In the genomic region with DNA sequence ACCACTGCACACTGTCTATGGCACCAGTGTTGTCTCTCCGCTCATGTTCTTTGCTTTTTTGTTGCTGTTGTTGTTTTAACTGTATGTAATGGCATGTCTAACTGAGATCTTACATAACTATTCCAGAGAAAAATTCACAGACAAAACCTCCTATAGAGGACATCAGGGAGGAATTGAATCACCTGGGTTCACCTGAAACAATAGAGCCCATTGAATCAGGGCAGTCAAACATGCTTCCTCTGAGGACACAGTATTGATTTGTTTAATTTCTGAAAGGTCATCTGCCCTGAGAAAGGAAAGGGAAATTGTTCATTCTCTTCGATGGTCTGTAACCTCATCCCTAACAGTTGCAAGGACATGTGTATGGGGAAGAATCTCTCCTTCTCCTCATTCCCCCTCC, we compare ENCODE assay signal across 13 cellular contexts.
DNase-seq lines count a peak whose midpoint lies in the region; ATAC-seq and TF ChIP-seq lines count a peak whose summit lies in the region.
"Had no signal": no experiment of that assay in that cellular context is flagged by ENCODE, and none has a peak within 500 bp of the region (broad histone marks: within the 10 kb centered on the region; RNA-seq: fewer than 3 reads in every experiment).

No MANE protein-coding gene starts in this region.

- intact Hi-C loops in activated CD4-positive, alpha-beta memory T cell treated with anti-CD3 and anti-CD28 coated beads for 36 hours (cut with micrococcal nuclease) = no loop called here

- peaks cover 5% of the 10 kb centered on the region for H3K9me3 Mint-ChIP-seq in WTC11
- H3K9me3 Mint-ChIP-seq in activated CD4-positive, alpha-beta memory T cell treated with anti-CD3 and anti-CD28 coated beads for 36 hours = no peaks in the 10 kb centered on the region
- H3K9me3 Mint-ChIP-seq: CD8-positive, alpha-beta T cell had no signal

- H3K36me3 Mint-ChIP-seq in WTC11 = no peaks in the 10 kb centered on the region
- H3K36me3 Mint-ChIP-seq in activated CD4-positive, alpha-beta memory T cell treated with anti-CD3 and anti-CD28 coated beads for 36 hours = no peaks in the 10 kb centered on the region
- H3K36me3 Mint-ChIP-seq: CD14-positive monocyte; CD8-positive, alpha-beta T cell had no signal

- no peak for ATAC-seq in WTC11
- ATAC-seq: CD8-positive, alpha-beta T cell had no signal

- POLR2A ChIA-PET in WTC11 (lab: Charles Lee) = no interaction called here
- POLR2A ChIA-PET in activated CD4-positive, alpha-beta memory T cell treated with anti-CD3 and anti-CD28 coated beads for 36 hours (lab: Charles Lee) = no interaction called here

- peak; percentile 22 to 37 for DNase-seq in NCI-H526 (lab: John Stamatoyannopoulos, UW)
- DNase-seq in NCI-H526 treated with DMSO at 0.1 percent for 48 hours (lab: John Stamatoyannopoulos, UW) = no peak
- peak; percentile 75 for DNase-seq in NCI-H146 (lab: John Stamatoyannopoulos, UW)
- no peak for DNase-seq in WTC11 (ENCODE audit: low spot score)
- no peak for DNase-seq in GM13977 (ENCODE audit: low spot score)
- DNase-seq in activated CD4-positive, alpha-beta memory T cell treated with anti-CD3 and anti-CD28 coated beads for 36 hours = no peak
- DNase-seq in NCI-H82 treated with DMSO at 0.1 percent for 48 hours (lab: John Stamatoyannopoulos, UW; ENCODE audit: unreplicated experiment) = no peak
- DNase-seq: CD8-positive, alpha-beta T cell; COR-L47; DND-41; GDM1; GOT3 had no signal

- CTCF ChIA-PET in WTC11 (lab: Charles Lee) = no interaction called here
- CTCF ChIA-PET in activated CD4-positive, alpha-beta memory T cell treated with anti-CD3 and anti-CD28 coated beads for 36 hours (lab: Charles Lee) = no interaction called here

- in situ Hi-C loops in GM13977 (cut with MboI; ENCODE audit: low pct_unique_long_range_greater_than_20kb, low sequenced_read_pairs, unreplicated experiment) = no loop called here

- H3K27me3 Mint-ChIP-seq in WTC11 (ENCODE audit: low read depth) = no peaks in the 10 kb centered on the region
- H3K27me3 Mint-ChIP-seq in activated CD4-positive, alpha-beta memory T cell treated with anti-CD3 and anti-CD28 coated beads for 36 hours = no peaks in the 10 kb centered on the region

- no peak overlapping the region for H3K4me3 Mint-ChIP-seq in WTC11
- H3K4me3 Mint-ChIP-seq in activated CD4-positive, alpha-beta memory T cell treated with anti-CD3 and anti-CD28 coated beads for 36 hours = no peak overlapping the region
- H3K4me3 Mint-ChIP-seq: CD14-positive monocyte; CD8-positive, alpha-beta T cell had no signal

- H3K27ac Mint-ChIP-seq in WTC11 = no peak overlapping the region
- H3K27ac Mint-ChIP-seq in activated CD4-positive, alpha-beta memory T cell treated with anti-CD3 and anti-CD28 coated beads for 36 hours = no peak overlapping the region
- H3K27ac Mint-ChIP-seq: CD14-positive monocyte; CD8-positive, alpha-beta T cell had no signal

- TF ChIP-seq CTCF in WTC11 (IDR thresholded peaks at IDR 0.05) (no peak), GM13977 (IDR thresholded peaks at IDR 0.05; ENCODE audit: extremely low read depth, insufficient read depth, missing control alignments) (no peak)

- peaks cover 5% of the 10 kb centered on the region for H3K4me1 Mint-ChIP-seq in WTC11
- no peaks in the 10 kb centered on the region for H3K4me1 Mint-ChIP-seq in activated CD4-positive, alpha-beta memory T cell treated with anti-CD3 and anti-CD28 coated beads for 36 hours (ENCODE audit: low read depth)
- H3K4me1 Mint-ChIP-seq: CD14-positive monocyte had no signal

TF ChIP-seq in WTC11, 78 proteins besides CTCF, POLR2A, EP300 and RAD21:
- TF ChIP-seq, protein P1, sequence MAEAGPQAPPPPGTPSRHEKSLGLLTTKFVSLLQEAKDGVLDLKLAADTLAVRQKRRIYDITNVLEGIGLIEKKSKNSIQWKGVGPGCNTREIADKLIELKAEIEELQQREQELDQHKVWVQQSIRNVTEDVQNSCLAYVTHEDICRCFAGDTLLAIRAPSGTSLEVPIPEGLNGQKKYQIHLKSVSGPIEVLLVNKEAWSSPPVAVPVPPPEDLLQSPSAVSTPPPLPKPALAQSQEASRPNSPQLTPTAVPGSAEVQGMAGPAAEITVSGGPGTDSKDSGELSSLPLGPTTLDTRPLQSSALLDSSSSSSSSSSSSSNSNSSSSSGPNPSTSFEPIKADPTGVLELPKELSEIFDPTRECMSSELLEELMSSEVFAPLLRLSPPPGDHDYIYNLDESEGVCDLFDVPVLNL (CRISPR knock-in tag; IDR thresholded peaks at IDR 0.05; ENCODE audit: borderline replicate concordance, low read depth) = no peak
- TF ChIP-seq GABPB1 (CRISPR knock-in tag; IDR thresholded peaks at IDR 0.05) = 0 out of 2 replicates have a peak, but pooled peaks have one; percentile 30
- no peak for TF ChIP-seq TEAD1 (CRISPR knock-in tag; IDR thresholded peaks at IDR 0.05)

Comparison
In these comparisons a context has a peak if more than half of its experiments do, and no peak if none do; other contexts are left out.
1. DNase-seq: peak in NCI-H526 (2 of 2) and NCI-H146 (single experiment); none in NCI-H526 treated with DMSO at 0.1 percent for 48 hours (single experiment), WTC11 (single experiment), GM13977 (single experiment), activated CD4-positive, alpha-beta memory T cell treated with anti-CD3 and anti-CD28 coated beads for 36 hours (single experiment) and NCI-H82 treated with DMSO at 0.1 percent for 48 hours (single experiment).